In the genomic region with DNA sequence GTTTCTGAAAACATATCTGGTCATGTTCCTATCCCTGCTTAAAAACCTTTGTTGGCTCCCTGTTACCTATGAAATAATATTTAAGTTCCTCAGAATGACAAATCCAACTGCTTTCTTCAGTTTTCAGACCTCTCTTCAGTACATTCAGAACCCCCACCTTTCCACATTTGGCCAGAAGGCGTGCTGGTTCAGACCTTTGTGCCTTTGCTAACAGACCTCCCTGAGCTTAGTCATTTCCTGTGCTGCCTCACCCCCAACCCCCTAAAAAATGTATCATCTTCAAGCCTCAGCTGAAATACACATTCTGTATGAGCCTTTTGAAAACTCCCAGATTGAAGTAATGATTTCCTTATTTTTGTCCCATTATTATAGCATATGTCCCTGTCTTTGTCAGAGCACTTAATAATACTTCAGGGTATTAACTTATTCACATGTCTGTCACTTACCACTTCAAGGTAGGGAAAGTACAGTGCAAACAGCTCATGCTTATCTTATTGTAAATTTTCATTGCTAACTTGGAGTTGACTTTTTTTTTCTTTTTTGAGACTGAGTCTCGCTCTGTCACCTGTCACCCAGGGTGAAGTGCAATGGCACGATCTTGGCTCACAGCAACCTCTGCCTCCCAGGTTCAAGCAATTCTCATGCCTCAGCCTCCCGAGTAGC, we compare ENCODE assay signal across 1 cellular context.
TF ChIP-seq lines count a peak whose summit lies in the region.

No MANE protein-coding gene starts in this region.

TF ChIP-seq in SK-N-SH treated with all-trans-retinoic acid at 6 μM for 48 hours, 23 proteins besides CTCF, POLR2A, EP300 and RAD21 (continued from another document):
- TF ChIP-seq, protein P1, sequence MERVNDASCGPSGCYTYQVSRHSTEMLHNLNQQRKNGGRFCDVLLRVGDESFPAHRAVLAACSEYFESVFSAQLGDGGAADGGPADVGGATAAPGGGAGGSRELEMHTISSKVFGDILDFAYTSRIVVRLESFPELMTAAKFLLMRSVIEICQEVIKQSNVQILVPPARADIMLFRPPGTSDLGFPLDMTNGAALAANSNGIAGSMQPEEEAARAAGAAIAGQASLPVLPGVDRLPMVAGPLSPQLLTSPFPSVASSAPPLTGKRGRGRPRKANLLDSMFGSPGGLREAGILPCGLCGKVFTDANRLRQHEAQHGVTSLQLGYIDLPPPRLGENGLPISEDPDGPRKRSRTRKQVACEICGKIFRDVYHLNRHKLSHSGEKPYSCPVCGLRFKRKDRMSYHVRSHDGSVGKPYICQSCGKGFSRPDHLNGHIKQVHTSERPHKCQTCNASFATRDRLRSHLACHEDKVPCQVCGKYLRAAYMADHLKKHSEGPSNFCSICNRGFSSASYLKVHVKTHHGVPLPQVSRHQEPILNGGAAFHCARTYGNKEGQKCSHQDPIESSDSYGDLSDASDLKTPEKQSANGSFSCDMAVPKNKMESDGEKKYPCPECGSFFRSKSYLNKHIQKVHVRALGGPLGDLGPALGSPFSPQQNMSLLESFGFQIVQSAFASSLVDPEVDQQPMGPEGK (CRISPR knock-in tag; IDR thresholded peaks at IDR 0.05; ENCODE audit: borderline replicate concordance), result no peak
- TF ChIP-seq TOX (CRISPR knock-in tag; IDR thresholded peaks at IDR 0.05; ENCODE audit: borderline replicate concordance), result no peak
- TF ChIP-seq BACH2 (CRISPR knock-in tag; IDR thresholded peaks at IDR 0.05; ENCODE audit: borderline replicate concordance), result no peak
- TF ChIP-seq ZNF70 (CRISPR knock-in tag; IDR thresholded peaks at IDR 0.05), result no peak
- TF ChIP-seq, protein P2, sequence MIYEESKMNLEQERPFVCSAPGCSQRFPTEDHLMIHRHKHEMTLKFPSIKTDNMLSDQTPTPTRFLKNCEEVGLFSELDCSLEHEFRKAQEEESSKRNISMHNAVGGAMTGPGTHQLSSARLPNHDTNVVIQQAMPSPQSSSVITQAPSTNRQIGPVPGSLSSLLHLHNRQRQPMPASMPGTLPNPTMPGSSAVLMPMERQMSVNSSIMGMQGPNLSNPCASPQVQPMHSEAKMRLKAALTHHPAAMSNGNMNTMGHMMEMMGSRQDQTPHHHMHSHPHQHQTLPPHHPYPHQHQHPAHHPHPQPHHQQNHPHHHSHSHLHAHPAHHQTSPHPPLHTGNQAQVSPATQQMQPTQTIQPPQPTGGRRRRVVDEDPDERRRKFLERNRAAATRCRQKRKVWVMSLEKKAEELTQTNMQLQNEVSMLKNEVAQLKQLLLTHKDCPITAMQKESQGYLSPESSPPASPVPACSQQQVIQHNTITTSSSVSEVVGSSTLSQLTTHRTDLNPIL (CRISPR knock-in tag; IDR thresholded peaks at IDR 0.05; ENCODE audit: low read depth), result no peak
- TF ChIP-seq, protein P3, sequence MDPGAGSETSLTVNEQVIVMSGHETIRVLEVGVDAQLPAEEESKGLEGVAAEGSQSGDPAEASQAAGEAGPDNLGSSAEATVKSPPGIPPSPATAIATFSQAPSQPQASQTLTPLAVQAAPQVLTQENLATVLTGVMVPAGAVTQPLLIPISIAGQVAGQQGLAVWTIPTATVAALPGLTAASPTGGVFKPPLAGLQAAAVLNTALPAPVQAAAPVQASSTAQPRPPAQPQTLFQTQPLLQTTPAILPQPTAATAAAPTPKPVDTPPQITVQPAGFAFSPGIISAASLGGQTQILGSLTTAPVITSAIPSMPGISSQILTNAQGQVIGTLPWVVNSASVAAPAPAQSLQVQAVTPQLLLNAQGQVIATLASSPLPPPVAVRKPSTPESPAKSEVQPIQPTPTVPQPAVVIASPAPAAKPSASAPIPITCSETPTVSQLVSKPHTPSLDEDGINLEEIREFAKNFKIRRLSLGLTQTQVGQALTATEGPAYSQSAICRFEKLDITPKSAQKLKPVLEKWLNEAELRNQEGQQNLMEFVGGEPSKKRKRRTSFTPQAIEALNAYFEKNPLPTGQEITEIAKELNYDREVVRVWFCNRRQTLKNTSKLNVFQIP (CRISPR knock-in tag; IDR thresholded peaks at IDR 0.05; ENCODE audit: borderline replicate concordance, low read depth), result no peak
- no peak for TF ChIP-seq ISL1 (CRISPR knock-in tag; IDR thresholded peaks at IDR 0.05)
- no peak for TF ChIP-seq RARB (CRISPR knock-in tag; IDR thresholded peaks at IDR 0.05)
